In the genomic region with DNA sequence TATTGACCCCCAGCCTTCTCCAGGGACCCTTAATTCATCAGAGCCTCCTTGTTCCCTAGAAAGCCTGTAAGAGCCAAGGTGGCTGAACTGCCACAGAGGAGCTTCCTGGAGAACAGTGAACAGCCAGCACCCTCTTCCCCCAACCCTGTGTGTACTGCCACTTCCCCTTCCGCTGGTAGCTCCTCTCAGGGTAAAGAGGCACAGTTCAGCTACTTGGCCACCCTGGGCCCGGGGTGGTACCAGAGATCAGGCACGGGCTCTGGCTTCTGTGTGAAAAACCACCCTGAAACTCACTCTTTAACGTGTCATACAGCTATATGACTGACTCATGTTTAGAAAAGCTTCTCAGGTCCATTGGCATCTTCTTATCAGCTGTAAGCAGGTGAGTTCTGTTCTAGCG, we compare ENCODE assay signal across 1 cellular context.
A peak's percentile ranks its signal among the peaks of the same experiment; 100 is the strongest.
TF ChIP-seq lines count a peak whose summit lies in the region.

No MANE protein-coding gene starts in this region.

TF ChIP-seq in GM12878, 131 proteins besides CTCF, POLR2A, EP300 and RAD21:
- TF ChIP-seq CREM (IDR thresholded peaks at IDR 0.05; ENCODE audit: low read depth) (peak; percentile 14; the same call in 1 of the 2 replicates), ZBED1 (IDR thresholded peaks at IDR 0.05; ENCODE audit: borderline replicate concordance) (no peak), SPI1 (IDR thresholded peaks at IDR 0.05; ENCODE audit: borderline replicate concordance, insufficient read depth, low read depth, low read length) (peak; percentile 69), BHLHE40 (IDR thresholded peaks at IDR 0.05; ENCODE audit: borderline replicate concordance in 1 of 2, low read depth in 2 of 2, low read length in 1 of 2) (peak in 1 of 2 experiments; percentile 33; a peak in 1 of 4 replicates), GABPA (IDR thresholded peaks at IDR 0.05; ENCODE audit: low read depth) (0 out of 2 replicates have a peak, but pooled peaks have one; percentile 7)
- TF ChIP-seq, protein P1, sequence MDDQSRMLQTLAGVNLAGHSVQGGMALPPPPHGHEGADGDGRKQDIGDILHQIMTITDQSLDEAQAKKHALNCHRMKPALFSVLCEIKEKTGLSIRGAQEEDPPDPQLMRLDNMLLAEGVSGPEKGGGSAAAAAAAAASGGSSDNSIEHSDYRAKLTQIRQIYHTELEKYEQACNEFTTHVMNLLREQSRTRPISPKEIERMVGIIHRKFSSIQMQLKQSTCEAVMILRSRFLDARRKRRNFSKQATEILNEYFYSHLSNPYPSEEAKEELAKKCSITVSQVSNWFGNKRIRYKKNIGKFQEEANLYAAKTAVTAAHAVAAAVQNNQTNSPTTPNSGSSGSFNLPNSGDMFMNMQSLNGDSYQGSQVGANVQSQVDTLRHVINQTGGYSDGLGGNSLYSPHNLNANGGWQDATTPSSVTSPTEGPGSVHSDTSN (IDR thresholded peaks at IDR 0.05; ENCODE audit: insufficient replicate concordance, low read depth, low read length): no peak
